In genomic region chrX:129125515-129125914, GRCh38 we compare ENCODE assay signal across 21 cellular contexts.
DNase-seq lines count a peak whose midpoint lies in the region; ATAC-seq, FAIRE-seq and TF ChIP-seq lines count a peak whose summit lies in the region.
"Had no signal": no experiment of that assay in that cellular context is flagged by ENCODE, and none has a peak within 500 bp of the region (broad histone marks: within the 10 kb centered on the region; RNA-seq: fewer than 3 reads in every experiment).

No MANE protein-coding gene starts in this region.

- CTCF ChIA-PET in HepG2 (lab: Yijun Ruan, JAX; ENCODE audit: low intra/inter-chr PET ratio, low total read pairs) = no interaction called here

- WGBS in HepG2 (ENCODE audit: low lambda C conversion rate) = 30% methylated on average over 3 of the region's 3 CpGs
- 81% methylated on average over 3 of the region's 3 CpGs for WGBS in smooth muscle cell (ENCODE audit: low lambda C conversion rate)

- H3K9me3 ChIP-seq in WERI-Rb-1 (ENCODE audit: severe bottlenecking) = no peaks in the 10 kb centered on the region
- no peaks in the 10 kb centered on the region for H3K9me3 ChIP-seq in HepG2 (ENCODE audit: low read length)
- H3K9me3 ChIP-seq in smooth muscle cell (replicated peaks; ENCODE audit: low read depth) = no peaks in the 10 kb centered on the region
- H3K9me3 ChIP-seq in kidney (ENCODE audit: control insufficient read depth in 1 of 2, low read length in 2 of 2) = no peaks in the 10 kb centered on the region
- H3K9me3 ChIP-seq: A549; BLaER1 treated with 17β-estradiol and CSF1 and Interleukin-3, amounts not matched to agents 10 nM and 100 nM; Caco-2 had no signal

- H2AFZ ChIP-seq in HepG2 (ENCODE audit: low read length) (no peak overlapping the region), smooth muscle cell (ENCODE audit: low read depth) (no peak overlapping the region)

- DNase-seq in NCI-H748 (lab: John Stamatoyannopoulos, UW; ENCODE audit: unreplicated experiment) (peak; percentile 5), NCI-H748 treated with DMSO at 0.1 percent for 48 hours (lab: John Stamatoyannopoulos, UW) (no peak), WERI-Rb-1 (no peak), HepG2 (ENCODE audit: low spot score) (peak; percentile 21), smooth muscle cell (lab: John Stamatoyannopoulos, UW; ENCODE audit: unreplicated experiment) (no peak), kidney (no peak), NCI-H1092 treated with DMSO at 0.1 percent for 48 hours (lab: John Stamatoyannopoulos, UW) (no peak)
- DNase-seq: AML-193; Caco-2; Calu3; CD4-positive, alpha-beta T cell; CD8-positive, alpha-beta T cell; DMS79 treated with DMSO at 0.1 percent for 48 hours; GF-D8 had no signal

- H3K4me2 ChIP-seq in HepG2 (ENCODE audit: low read depth, low read length) = no peak overlapping the region
- H3K4me2 ChIP-seq in smooth muscle cell = no peak overlapping the region
- H3K4me2 ChIP-seq: A549; BLaER1 treated with 17β-estradiol and CSF1 and Interleukin-3, amounts not matched to agents 10 nM and 100 nM had no signal

- TF ChIP-seq RAD21 in HepG2 (CRISPR knock-in tag; IDR thresholded peaks at IDR 0.05) = no peak

- no peaks in the 10 kb centered on the region for H4K20me1 ChIP-seq in HepG2 (ENCODE audit: insufficient read depth, low read length)
- H4K20me1 ChIP-seq in smooth muscle cell (ENCODE audit: low read depth) = no peaks in the 10 kb centered on the region
- H4K20me1 ChIP-seq: BLaER1 treated with 17β-estradiol and CSF1 and Interleukin-3, amounts not matched to agents 10 nM and 100 nM had no signal

- TF ChIP-seq POLR2A in HepG2 (IDR thresholded peaks at IDR 0.05; ENCODE audit: insufficient read depth in 1 of 2, low read depth in 2 of 2, low read length in 2 of 2) = no peak

- no TSS peak for BruUV-seq in HepG2 (replicated peaks; lab: Mats Ljungman, UMichigan)

- TF ChIP-seq CTCF in WERI-Rb-1 (IDR thresholded peaks at IDR 0.05; ENCODE audit: low read depth, low read length) = no peak
- no peak for TF ChIP-seq CTCF in HepG2 (CRISPR knock-in tag; IDR thresholded peaks at IDR 0.05)
- no peak for TF ChIP-seq CTCF in smooth muscle cell (IDR thresholded peaks at IDR 0.05; ENCODE audit: borderline replicate concordance, insufficient read depth, poor library complexity, severe bottlenecking)
- no peak for TF ChIP-seq CTCF in kidney (IDR thresholded peaks at IDR 0.05; ENCODE audit: borderline replicate concordance, extremely low read depth, insufficient read depth)

- H3K27me3 ChIP-seq in WERI-Rb-1 (ENCODE audit: insufficient read depth, low read depth, severe bottlenecking) (no peaks in the 10 kb centered on the region), HepG2 (ENCODE audit: control insufficient read depth in 1 of 2, insufficient read depth in 2 of 2, low read length in 2 of 2) (no peaks in the 10 kb centered on the region), smooth muscle cell (ENCODE audit: low read depth) (no peaks in the 10 kb centered on the region)

- no peaks in the 10 kb centered on the region for H3K79me2 ChIP-seq in HepG2 (ENCODE audit: insufficient read depth, low read length)
- H3K79me2 ChIP-seq in smooth muscle cell (ENCODE audit: low read depth) = no peaks in the 10 kb centered on the region

- FAIRE-seq in HepG2 (lab: Jason Lieb, UNC) (no peak), kidney (lab: Jason Lieb, UNC) (no peak)
- FAIRE-seq: A549, G401.6, GM12891 had no signal

- H3K4me3 ChIP-seq in WERI-Rb-1 (ENCODE audit: low read depth, low read length) (no peak overlapping the region), HepG2 (replicated peaks in 1 of 3; ENCODE audit: insufficient read depth in 1 of 3, low read depth in 2 of 3, low read length in 3 of 3) (no peak overlapping the region), smooth muscle cell (no peak overlapping the region), kidney (ENCODE audit: low read length in 2 of 2) (no peak overlapping the region)
- H3K4me3 ChIP-seq: A549; BLaER1 treated with 17β-estradiol and CSF1 and Interleukin-3, amounts not matched to agents 10 nM and 100 nM had no signal

- in situ Hi-C loops in HepG2 (cut with HindIII; ENCODE audit: extremely low pct_ligation_motif_present, low pct_unique_long_range_greater_than_20kb) = no loop called here

- POLR2A ChIA-PET in HepG2 (lab: Yijun Ruan, JAX) = interaction anchor here (0.7 to 3.9 kb wide), 4 partner anchors 8 to 20 kb away, joined by 3 to 30 read pairs (median 4); no protein-coding TSS in a partner anchor

- no peaks in the 10 kb centered on the region for H3K36me3 ChIP-seq in WERI-Rb-1
- no peaks in the 10 kb centered on the region for H3K36me3 ChIP-seq in HepG2 (replicated peaks in 1 of 2; ENCODE audit: control insufficient read depth in 1 of 2, insufficient read depth in 2 of 2, low read length in 2 of 2)
- no peaks in the 10 kb centered on the region for H3K36me3 ChIP-seq in smooth muscle cell (ENCODE audit: low read depth)
- no peaks in the 10 kb centered on the region for H3K36me3 ChIP-seq in kidney (ENCODE audit: control insufficient read depth in 1 of 2, insufficient read depth in 2 of 2, low read length in 2 of 2)
- H3K36me3 ChIP-seq: BLaER1 treated with 17β-estradiol and CSF1 and Interleukin-3, amounts not matched to agents 10 nM and 100 nM had no signal

- no peaks in the 10 kb centered on the region for H3F3A ChIP-seq in smooth muscle cell (ENCODE audit: low read depth)

- peak; percentile 63 for ATAC-seq in HepG2
- ATAC-seq in GM21529 (IDR thresholded peaks at IDR 0.05; ENCODE audit: unreplicated experiment) = no peak
- ATAC-seq: A549; CD8-positive, alpha-beta T cell had no signal

- intact Hi-C loops in HepG2 (cut with micrococcal nuclease; ENCODE audit: unreplicated experiment) = no loop called here
- intact Hi-C loops in kidney (cut with DNase I) = no loop called here

- no peak for TF ChIP-seq EP300 in HepG2 (IDR thresholded peaks at IDR 0.05; ENCODE audit: low read depth in 2 of 2, low read length in 2 of 2)
- no peak for TF ChIP-seq EP300 in HepG2 (CRISPR knock-in tag; IDR thresholded peaks at IDR 0.05; ENCODE audit: borderline replicate concordance)

- peak overlapping the region; percentile 58 for H3K27ac ChIP-seq in WERI-Rb-1
- H3K27ac ChIP-seq in HepG2 (ENCODE audit: extremely low read length, insufficient read depth, low read length) = peak overlapping the region; percentile 68
- peak overlapping the region; percentile 8 for H3K27ac ChIP-seq in smooth muscle cell (ENCODE audit: low read depth)
- H3K27ac ChIP-seq in kidney (ENCODE audit: low read depth in 2 of 2, low read length in 2 of 2) = no peak overlapping the region
- H3K27ac ChIP-seq: 22Rv1; A549; BLaER1 treated with 17β-estradiol and CSF1 and Interleukin-3, amounts not matched to agents 10 nM and 100 nM; C4-2B had no signal

- H3K4me1 ChIP-seq in HepG2 (ENCODE audit: insufficient read depth, low read length) (peaks cover 48% of the 10 kb centered on the region), smooth muscle cell (ENCODE audit: low read depth) (no peaks in the 10 kb centered on the region), kidney (ENCODE audit: control insufficient read depth in 1 of 2, insufficient read depth in 1 of 2, low read depth in 1 of 2, low read length in 2 of 2) (no peaks in the 10 kb centered on the region)
- H3K4me1 ChIP-seq: BLaER1 treated with 17β-estradiol and CSF1 and Interleukin-3, amounts not matched to agents 10 nM and 100 nM; Caco-2 had no signal

- H3K9ac ChIP-seq in HepG2 (ENCODE audit: insufficient read depth, low read depth, low read length) = no peak overlapping the region
- H3K9ac ChIP-seq in smooth muscle cell (ENCODE audit: low read depth) = no peak overlapping the region
- H3K9ac ChIP-seq in kidney (ENCODE audit: low read length in 2 of 2) = no peak overlapping the region
- H3K9ac ChIP-seq: BLaER1 treated with 17β-estradiol and CSF1 and Interleukin-3, amounts not matched to agents 10 nM and 100 nM had no signal

TF ChIP-seq in HepG2, 621 proteins besides CTCF, POLR2A, EP300 and RAD21 (continues in another document):
- TF ChIP-seq FOXA3 (CRISPR knock-in tag; IDR thresholded peaks at IDR 0.05) (peak; percentile 30; the same call in 1 of the 2 replicates), SOX6 (IDR thresholded peaks at IDR 0.05) (no peak), SOX6 (CRISPR knock-in tag; IDR thresholded peaks at IDR 0.05) (no peak), MED1 (CRISPR knock-in tag; IDR thresholded peaks at IDR 0.05) (0 out of 2 replicates have a peak, but pooled peaks have one; percentile 16), SIN3B (IDR thresholded peaks at IDR 0.05; ENCODE audit: low read length) (no peak), TEAD3 (CRISPR knock-in tag; optimal IDR thresholded peaks at IDR 0.05; ENCODE audit: borderline replicate concordance) (peak; percentile 22), ARID5B (CRISPR knock-in tag; IDR thresholded peaks at IDR 0.05) (peak; percentile 17; the same call in 1 of the 2 replicates), NCOA2 (CRISPR knock-in tag; IDR thresholded peaks at IDR 0.05) (peak; percentile 25; the same call in 1 of the 2 replicates)

Comparison
In these comparisons a context has a peak if more than half of its experiments do, and no peak if none do; other contexts are left out.
1. DNase-seq: peak in NCI-H748 (single experiment) and HepG2 (single experiment); none in NCI-H748 treated with DMSO at 0.1 percent for 48 hours (single experiment), WERI-Rb-1 (single experiment), smooth muscle cell (single experiment), kidney (single experiment) and NCI-H1092 treated with DMSO at 0.1 percent for 48 hours (single experiment).
2. H3K27ac ChIP-seq: peak in WERI-Rb-1 (single experiment), HepG2 (single experiment) and smooth muscle cell (single experiment); none in kidney (0 of 2).